21 cellular contexts compared by ENCODE assay signal in the genomic region with DNA sequence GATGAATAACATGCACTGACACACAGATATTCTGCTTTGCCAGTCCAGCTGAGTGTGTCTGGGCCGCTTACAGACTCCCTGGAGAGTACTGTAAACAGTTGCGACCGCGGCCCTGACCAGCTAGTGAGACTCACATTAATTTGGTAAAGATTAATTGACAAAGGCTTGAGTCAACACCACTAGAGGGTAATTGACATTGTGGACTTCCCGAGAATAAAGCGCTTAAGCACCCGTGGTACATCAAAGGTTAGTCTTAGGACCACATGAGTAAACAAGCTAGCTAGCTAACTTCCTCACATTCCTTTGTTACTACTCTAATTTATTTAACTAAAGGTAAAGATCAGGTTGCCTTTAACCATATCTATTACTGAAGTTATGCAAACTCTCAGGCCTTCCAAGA.
DNase-seq lines count a peak whose midpoint lies in the region; ATAC-seq and TF ChIP-seq lines count a peak whose summit lies in the region.
"Had no signal": no experiment of that assay in that cellular context is flagged by ENCODE, and none has a peak within 500 bp of the region (broad histone marks: within the 10 kb centered on the region; RNA-seq: fewer than 3 reads in every experiment).

No MANE protein-coding gene starts in this region.

- H3K4me3 ChIP-seq in PC-3 (ENCODE audit: low read length) = no peak overlapping the region
- no peak overlapping the region for H3K4me3 ChIP-seq in esophagus muscularis mucosa
- H3K4me3 ChIP-seq: GM12878, heart right ventricle had no signal

- H4K20me1 ChIP-seq in PC-3 (ENCODE audit: low read length) = no peaks in the 10 kb centered on the region

- intact Hi-C loops in Calu3 (cut with micrococcal nuclease; ENCODE audit: unreplicated experiment) (no loop called here), PC-3 (cut with micrococcal nuclease) (no loop called here), esophagus muscularis mucosa (cut with DNase I) (no loop called here)

- H3K27ac Mint-ChIP-seq in Calu3 (ENCODE audit: unreplicated experiment) = no peak overlapping the region
- H3K27ac Mint-ChIP-seq: activated T-helper 1 cell treated with anti-CD3 and anti-CD28 coated beads, Interleukin-12 subunit alpha, Interleukin-12 subunit beta, Interleukin-2, Interleukin-4 antibody, amounts not matched to agents 30 ng/mL and 10 ng/mL and 1 ng/mL, durations not matched to agents 14 hours and 24 hours and 36 hours; CD8-positive, alpha-beta T cell had no signal

- DNase-seq in Calu3 = peak; percentile 4
- DNase-seq in NCI-H1417 (lab: John Stamatoyannopoulos, UW) = peak; percentile 48 to 98 (median 78)
- DNase-seq in PC-3 = no peak
- DNase-seq in left kidney (ENCODE audit: low read depth, low spot score) = peak; percentile 46
- DNase-seq in DMS 273 treated with DMSO at 0.1 percent for 48 hours (lab: John Stamatoyannopoulos, UW) = no peak
- no peak for DNase-seq in SIG-M5 (lab: John Stamatoyannopoulos, UW)
- DNase-seq in esophagus muscularis mucosa (ENCODE audit: extremely low spot score) = no peak
- DNase-seq: ACHN; activated CD4-positive, CD25-positive, alpha-beta regulatory T cell; CD8-positive, alpha-beta T cell; effector CD8-positive, alpha-beta T cell; heart right ventricle; left cardiac atrium; NCI-H2227 treated with DMSO at 0.1 percent for 48 hours; Right ventricle myocardium superior; stimulated activated CD4-positive, alpha-beta T cell treated with anti-CD3 and anti-CD28 coated beads, Interleukin-2, amount 100 ng/mL, for 48 hours; substantia nigra had no signal

- no peaks in the 10 kb centered on the region for H3K4me1 Mint-ChIP-seq in Calu3 (ENCODE audit: low read depth, unreplicated experiment)
- H3K4me1 Mint-ChIP-seq: central memory CD8-positive, alpha-beta T cell had no signal

- 57% methylated on average over 7 of the region's 7 CpGs for WGBS in esophagus muscularis mucosa

- no peak for TF ChIP-seq EP300 in esophagus muscularis mucosa (IDR thresholded peaks at IDR 0.05)

- no peaks in the 10 kb centered on the region for H3K27me3 Mint-ChIP-seq in Calu3 (ENCODE audit: unreplicated experiment)
- H3K27me3 Mint-ChIP-seq: central memory CD8-positive, alpha-beta T cell had no signal

- no peak overlapping the region for H3K4me3 Mint-ChIP-seq in Calu3 (ENCODE audit: low read depth, unreplicated experiment)
- H3K4me3 Mint-ChIP-seq: activated T-helper 1 cell treated with anti-CD3 and anti-CD28 coated beads, Interleukin-12 subunit alpha, Interleukin-12 subunit beta, Interleukin-2, Interleukin-4 antibody, amounts not matched to agents 30 ng/mL and 10 ng/mL and 1 ng/mL, durations not matched to agents 14 hours and 24 hours and 36 hours; CD8-positive, alpha-beta T cell; central memory CD8-positive, alpha-beta T cell had no signal

- H3K9me3 Mint-ChIP-seq in Calu3 (ENCODE audit: low read depth, unreplicated experiment) = no peaks in the 10 kb centered on the region
- H3K9me3 Mint-ChIP-seq: CD8-positive, alpha-beta T cell had no signal

- no peak overlapping the region for H3K4me2 ChIP-seq in PC-3 (ENCODE audit: low read length)

- TF ChIP-seq POLR2A in esophagus muscularis mucosa (IDR thresholded peaks at IDR 0.05; ENCODE audit: low read depth) = no peak

- no peaks in the 10 kb centered on the region for H3K9me3 ChIP-seq in PC-3 (ENCODE audit: low read length)
- peaks cover 0 to 14% (median 5%) of the 10 kb centered on the region in 4 donors for H3K9me3 ChIP-seq in esophagus muscularis mucosa

- no peaks in the 10 kb centered on the region for H3K36me3 ChIP-seq in PC-3 (ENCODE audit: low read depth, low read length)
- H3K36me3 ChIP-seq in esophagus muscularis mucosa = no peaks in the 10 kb centered on the region
- H3K36me3 ChIP-seq: heart right ventricle had no signal

- TF ChIP-seq CTCF in Calu3 (IDR thresholded peaks at IDR 0.05; ENCODE audit: unreplicated experiment) (no peak), PC-3 (conservative IDR thresholded peaks at IDR 0.05; ENCODE audit: low read depth, low read length) (no peak), esophagus muscularis mucosa (IDR thresholded peaks at IDR 0.05) (no peak)

- BruUV-seq in Calu3 (replicated peaks; lab: Mats Ljungman, UMichigan) (no TSS peak), PC-3 (replicated peaks; lab: Mats Ljungman, UMichigan) (no TSS peak)

- no peak overlapping the region for H3K9ac ChIP-seq in PC-3 (ENCODE audit: low read length)

- no peaks in the 10 kb centered on the region for H3F3A ChIP-seq in PC-3 (ENCODE audit: low read length, unreplicated experiment)

- H3K79me2 ChIP-seq in PC-3 (ENCODE audit: low read length) = no peaks in the 10 kb centered on the region

- H3K4me1 ChIP-seq in PC-3 (ENCODE audit: insufficient read depth, low read length) (no peaks in the 10 kb centered on the region), esophagus muscularis mucosa (no peaks in the 10 kb centered on the region)
- H3K4me1 ChIP-seq: heart right ventricle had no signal

- no peaks in the 10 kb centered on the region for H3K9me2 ChIP-seq in PC-3 (replicated peaks; ENCODE audit: low read length)

- CTCF ChIA-PET in Calu3 (lab: Charles Lee) = no interaction called here
- CTCF ChIA-PET in PC-3 (lab: Charles Lee) = no interaction called here

- ATAC-seq in PC-3 (peak; percentile 65), GM18870 (IDR thresholded peaks at IDR 0.05; ENCODE audit: unreplicated experiment) (no peak)
- ATAC-seq: CD8-positive, alpha-beta T cell; GM12878; heart right ventricle; left cardiac atrium had no signal

- H3K27me3 ChIP-seq in PC-3 (ENCODE audit: low read length) (no peaks in the 10 kb centered on the region), esophagus muscularis mucosa (no peaks in the 10 kb centered on the region)
- H3K27me3 ChIP-seq: heart right ventricle had no signal

- H3K27ac ChIP-seq in PC-3 (ENCODE audit: low read length) (no peak overlapping the region), esophagus muscularis mucosa (replicated peaks in 1 of 4) (no peak overlapping the region)
- H3K27ac ChIP-seq: heart right ventricle had no signal

- H3K36me3 Mint-ChIP-seq in Calu3 (ENCODE audit: insufficient read depth, unreplicated experiment) = no peaks in the 10 kb centered on the region
- H3K36me3 Mint-ChIP-seq: CD8-positive, alpha-beta T cell had no signal

- POLR2A ChIA-PET in PC-3 (lab: Charles Lee; ENCODE audit: unreplicated experiment) = no interaction called here

- H2AFZ ChIP-seq in PC-3 (ENCODE audit: low read length) = no peak overlapping the region

Comparison
In these comparisons a context has a peak if more than half of its experiments do, and no peak if none do; other contexts are left out.
1. DNase-seq: peak in Calu3 (single experiment), NCI-H1417 (3 of 3) and left kidney (single experiment); none in PC-3 (single experiment), DMS 273 treated with DMSO at 0.1 percent for 48 hours (single experiment), SIG-M5 (single experiment) and esophagus muscularis mucosa (single experiment).